Comparison of ENCODE assay signal across 1 cellular context in genomic region chr18:80088036-80088435, GRCh38.
TF ChIP-seq lines count a peak whose summit lies in the region.

No MANE protein-coding gene starts in this region.

TF ChIP-seq in HEK293, 187 proteins besides CTCF, POLR2A, EP300 and RAD21 (continued from another document):
- no peak for TF ChIP-seq ZNF645 (tag by site-specific recombination; IDR thresholded peaks at IDR 0.05)
